In the genomic region with DNA sequence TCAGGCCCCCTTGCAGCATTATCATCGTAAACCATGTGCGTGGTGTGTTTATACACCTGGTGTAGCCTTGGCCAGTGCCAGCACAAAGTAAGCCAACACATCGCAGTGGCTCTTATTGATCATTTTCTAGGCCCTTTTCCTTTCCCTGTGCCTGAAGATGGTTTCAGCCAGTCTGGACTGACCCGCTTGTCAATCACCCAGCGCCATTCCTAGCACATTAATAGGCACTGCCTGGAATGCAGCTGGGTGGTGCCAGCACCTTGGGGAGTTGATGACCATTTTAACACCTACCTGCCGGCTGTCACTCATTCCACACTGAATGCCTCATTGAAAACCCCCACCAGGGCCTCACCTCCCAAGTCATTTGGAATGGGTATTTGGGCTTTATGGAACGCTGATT, we compare ENCODE assay signal across 19 cellular contexts. TPM values are rescaled to one million over a fixed set of nuclear protein-coding genes. Genes with fewer than 3 reads are reported as not detected.
A peak's percentile ranks its signal among the peaks of the same experiment; 100 is the strongest.
DNase-seq lines count a peak whose midpoint lies in the region; ATAC-seq and TF ChIP-seq lines count a peak whose summit lies in the region.
"Had no signal": no experiment of that assay in that cellular context is flagged by ENCODE, and none has a peak within 500 bp of the region (broad histone marks: within the 10 kb centered on the region; RNA-seq: fewer than 3 reads in every experiment).

No MANE protein-coding gene starts in this region.

- no peaks in the 10 kb centered on the region for H3K9me3 Mint-ChIP-seq in WTC11
- H3K9me3 Mint-ChIP-seq: H9; mesothelial cell of epicardium; stimulated activated naive CD8-positive, alpha-beta T cell treated with anti-CD3 and anti-CD28 coated beads, Interleukin-15, Interleukin-2, amounts not matched to agents 100 ng/mL and 50 ng/mL, for 24 hours had no signal

- H3K36me3 Mint-ChIP-seq in WTC11 = no peaks in the 10 kb centered on the region
- H3K36me3 Mint-ChIP-seq: activated CD8-positive, alpha-beta memory T cell treated with anti-CD3 and anti-CD28 coated beads, Interleukin-2, amount 10 ng/mL, durations not matched to agents 7 days and 5 days; mesothelial cell of epicardium had no signal

- TF ChIP-seq CTCF in WTC11 (IDR thresholded peaks at IDR 0.05) (no peak), lower lobe of right lung (IDR thresholded peaks at IDR 0.05) (no peak), tibial artery (IDR thresholded peaks at IDR 0.05) (no peak)

- H3K27ac Mint-ChIP-seq in WTC11 = no peak overlapping the region
- H3K27ac Mint-ChIP-seq: activated CD8-positive, alpha-beta memory T cell treated with anti-CD3 and anti-CD28 coated beads, Interleukin-2, amount 10 ng/mL, durations not matched to agents 7 days and 5 days; H9; mesothelial cell of epicardium; stimulated activated naive CD8-positive, alpha-beta T cell treated with anti-CD3 and anti-CD28 coated beads, Interleukin-15, Interleukin-2, amounts not matched to agents 100 ng/mL and 50 ng/mL, for 24 hours had no signal

- H3K4me1 Mint-ChIP-seq in WTC11 = peaks cover 13% of the 10 kb centered on the region

- H3K36me3 ChIP-seq in lower lobe of right lung (no peaks in the 10 kb centered on the region), tibial artery (no peaks in the 10 kb centered on the region)
- H3K36me3 ChIP-seq: brain microvascular endothelial cell had no signal

- H3K27me3 Mint-ChIP-seq in WTC11 (ENCODE audit: low read depth) = peaks cover 4% of the 10 kb centered on the region; the same call in 1 of the 2 replicates

- POLR2A ChIA-PET in WTC11 (lab: Charles Lee) = no interaction called here

- DNase-seq in DMS153 (lab: John Stamatoyannopoulos, UW) = peak; percentile 85
- peak; percentile 57 for DNase-seq in NCI-H146 treated with DMSO at 0.1 percent for 48 hours (lab: John Stamatoyannopoulos, UW; ENCODE audit: unreplicated experiment)
- DNase-seq in WTC11 (ENCODE audit: low spot score) = no peak
- DNase-seq in lower lobe of right lung = peak; percentile 40
- DNase-seq in tibial artery = no peak
- no peak for DNase-seq in NCI-H128 (lab: John Stamatoyannopoulos, UW; ENCODE audit: unreplicated experiment)
- no peak for DNase-seq in HCEC 1CT
- DNase-seq: activated CD8-positive, alpha-beta memory T cell treated with anti-CD3 and anti-CD28 coated beads, Interleukin-2, amount 10 ng/mL, durations not matched to agents 7 days and 5 days; activated naive CD4-positive, alpha-beta T cell; brain microvascular endothelial cell; effector CD4-positive, alpha-beta T cell; foreskin fibroblast; H9; NCI-H226; small intestine; SW 1271 had no signal

- H3K27ac ChIP-seq in lower lobe of right lung = no peak overlapping the region
- H3K27ac ChIP-seq in tibial artery = peak overlapping the region in 1 of 2 donors; percentile 79
- H3K27ac ChIP-seq: brain microvascular endothelial cell had no signal

- no peak overlapping the region for H3K4me3 Mint-ChIP-seq in WTC11
- H3K4me3 Mint-ChIP-seq: activated CD8-positive, alpha-beta memory T cell treated with anti-CD3 and anti-CD28 coated beads, Interleukin-2, amount 10 ng/mL, durations not matched to agents 7 days and 5 days; H9; mesothelial cell of epicardium; stimulated activated naive CD8-positive, alpha-beta T cell treated with anti-CD3 and anti-CD28 coated beads, Interleukin-15, Interleukin-2, amounts not matched to agents 100 ng/mL and 50 ng/mL, for 24 hours had no signal

- CTCF ChIA-PET in WTC11 (lab: Charles Lee) = interaction anchor here (0.7 to 1.5 kb wide), 3 partner anchors 8 to 438 kb away, joined by 3 to 5 read pairs (median 3); no protein-coding TSS in a partner anchor

- H3K4me1 ChIP-seq in lower lobe of right lung = peaks cover 30% of the 10 kb centered on the region
- H3K4me1 ChIP-seq in tibial artery = peaks cover 0 to 23% (median 14%) of the 10 kb centered on the region in 4 donors

- H3K9me3 ChIP-seq in lower lobe of right lung (no peaks in the 10 kb centered on the region), tibial artery (no peaks in the 10 kb centered on the region)

- H3K27me3 ChIP-seq in lower lobe of right lung (ENCODE audit: low read depth) (no peaks in the 10 kb centered on the region), tibial artery (no peaks in the 10 kb centered on the region)

- intact Hi-C loops in lower lobe of right lung (cut with DNase I) = no loop called here
- intact Hi-C loops in tibial artery (cut with DNase I; ENCODE audit: low total_unique reads) = loop anchor here (10.0 kb wide), 1 partner anchor 48 kb away; no protein-coding TSS in a partner anchor

- ATAC-seq in WTC11 = no peak
- ATAC-seq in lower lobe of right lung = no peak
- no peak for ATAC-seq in HG03175 (IDR thresholded peaks at IDR 0.05; ENCODE audit: unreplicated experiment)
- ATAC-seq: activated CD8-positive, alpha-beta memory T cell treated with anti-CD3 and anti-CD28 coated beads, Interleukin-2, amount 10 ng/mL, durations not matched to agents 7 days and 5 days had no signal

- no peak overlapping the region for H3K4me3 ChIP-seq in lower lobe of right lung
- no peak overlapping the region for H3K4me3 ChIP-seq in tibial artery

TF ChIP-seq in WTC11, 78 proteins besides CTCF, POLR2A, EP300 and RAD21:
- TF ChIP-seq, protein P1, sequence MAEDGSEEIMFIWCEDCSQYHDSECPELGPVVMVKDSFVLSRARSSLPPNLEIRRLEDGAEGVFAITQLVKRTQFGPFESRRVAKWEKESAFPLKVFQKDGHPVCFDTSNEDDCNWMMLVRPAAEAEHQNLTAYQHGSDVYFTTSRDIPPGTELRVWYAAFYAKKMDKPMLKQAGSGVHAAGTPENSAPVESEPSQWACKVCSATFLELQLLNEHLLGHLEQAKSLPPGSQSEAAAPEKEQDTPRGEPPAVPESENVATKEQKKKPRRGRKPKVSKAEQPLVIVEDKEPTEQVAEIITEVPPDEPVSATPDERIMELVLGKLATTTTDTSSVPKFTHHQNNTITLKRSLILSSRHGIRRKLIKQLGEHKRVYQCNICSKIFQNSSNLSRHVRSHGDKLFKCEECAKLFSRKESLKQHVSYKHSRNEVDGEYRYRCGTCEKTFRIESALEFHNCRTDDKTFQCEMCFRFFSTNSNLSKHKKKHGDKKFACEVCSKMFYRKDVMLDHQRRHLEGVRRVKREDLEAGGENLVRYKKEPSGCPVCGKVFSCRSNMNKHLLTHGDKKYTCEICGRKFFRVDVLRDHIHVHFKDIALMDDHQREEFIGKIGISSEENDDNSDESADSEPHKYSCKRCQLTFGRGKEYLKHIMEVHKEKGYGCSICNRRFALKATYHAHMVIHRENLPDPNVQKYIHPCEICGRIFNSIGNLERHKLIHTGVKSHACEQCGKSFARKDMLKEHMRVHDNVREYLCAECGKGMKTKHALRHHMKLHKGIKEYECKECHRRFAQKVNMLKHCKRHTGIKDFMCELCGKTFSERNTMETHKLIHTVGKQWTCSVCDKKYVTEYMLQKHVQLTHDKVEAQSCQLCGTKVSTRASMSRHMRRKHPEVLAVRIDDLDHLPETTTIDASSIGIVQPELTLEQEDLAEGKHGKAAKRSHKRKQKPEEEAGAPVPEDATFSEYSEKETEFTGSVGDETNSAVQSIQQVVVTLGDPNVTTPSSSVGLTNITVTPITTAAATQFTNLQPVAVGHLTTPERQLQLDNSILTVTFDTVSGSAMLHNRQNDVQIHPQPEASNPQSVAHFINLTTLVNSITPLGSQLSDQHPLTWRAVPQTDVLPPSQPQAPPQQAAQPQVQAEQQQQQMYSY (CRISPR knock-in tag; IDR thresholded peaks at IDR 0.05) = 0 out of 2 replicates have a peak, but pooled peaks have one; percentile 5
- no peak for TF ChIP-seq NR3C1 (CRISPR knock-in tag; conservative IDR thresholded peaks at IDR 0.05; ENCODE audit: low read depth)
TF ChIP-seq in WTC11: peak in this region for 1.

RNA-seq across cellular contexts. Expression of a gene that starts 4.9 kb away (rescaled TPM):
- total RNA-seq in WTC11 (2021) (65.8 to 105 TPM (median 95.3 TPM) in 3 replicates), lower lobe of right lung (39.6 TPM)

RNA-seq across cellular contexts. Expression of a gene that starts 30.3 kb away (rescaled TPM):
- total RNA-seq in WTC11 (2021) = 0.44 to 1.1 TPM (median 0.89 TPM) in 3 replicates
- 3.5 TPM for total RNA-seq in lower lobe of right lung
- total RNA-seq: activated CD8-positive, alpha-beta memory T cell treated with anti-CD3 and anti-CD28 coated beads, Interleukin-2, amount 10 ng/mL, durations not matched to agents 7 days and 5 days had no signal

Comparison
In these comparisons a context has a peak if more than half of its experiments do, and no peak if none do; other contexts are left out.
1. DNase-seq: peak in DMS153 (single experiment), NCI-H146 treated with DMSO at 0.1 percent for 48 hours (single experiment) and lower lobe of right lung (single experiment); none in WTC11 (single experiment), tibial artery (0 of 2), NCI-H128 (single experiment) and HCEC 1CT (single experiment).